In genomic region chr10:78178940-78179339, GRCh38 we compare ENCODE assay signal across 13 cellular contexts.
DNase-seq lines count a peak whose midpoint lies in the region; ATAC-seq and TF ChIP-seq lines count a peak whose summit lies in the region.
"Had no signal": no experiment of that assay in that cellular context is flagged by ENCODE, and none has a peak within 500 bp of the region (broad histone marks: within the 10 kb centered on the region; RNA-seq: fewer than 3 reads in every experiment).

No MANE protein-coding gene starts in this region.

- no peak overlapping the region for H3K27ac Mint-ChIP-seq in endodermal cell
- no peak overlapping the region for H3K27ac Mint-ChIP-seq in activated naive CD8-positive, alpha-beta T cell treated with anti-CD3 and anti-CD28 coated beads, Interleukin-2, amount 50 U/mL, for 24 hours
- H3K27ac Mint-ChIP-seq: activated B cell treated with CpG ODN at 0.5 μM for 24 hours had no signal

- H3K36me3 Mint-ChIP-seq in endodermal cell (ENCODE audit: low read depth), result no peaks in the 10 kb centered on the region
- no peaks in the 10 kb centered on the region for H3K36me3 Mint-ChIP-seq in activated naive CD8-positive, alpha-beta T cell treated with anti-CD3 and anti-CD28 coated beads, Interleukin-2, amount 50 U/mL, for 24 hours (ENCODE audit: low read depth)

- H3K27me3 ChIP-seq in endodermal cell (ENCODE audit: control insufficient read depth, insufficient read depth, low read length, poor library complexity, severe bottlenecking), result no peaks in the 10 kb centered on the region
- H3K27me3 ChIP-seq: neutrophil had no signal

- peaks cover 26% of the 10 kb centered on the region for H3K4me1 Mint-ChIP-seq in endodermal cell
- no peaks in the 10 kb centered on the region for H3K4me1 Mint-ChIP-seq in activated naive CD8-positive, alpha-beta T cell treated with anti-CD3 and anti-CD28 coated beads, Interleukin-2, amount 50 U/mL, for 24 hours
- H3K4me1 Mint-ChIP-seq: activated B cell treated with CpG ODN at 0.5 μM for 24 hours had no signal

- H3K9me3 ChIP-seq in endodermal cell (ENCODE audit: control insufficient read depth, low read length) (no peaks in the 10 kb centered on the region), mucosa of descending colon (no peaks in the 10 kb centered on the region)
- H3K9me3 ChIP-seq: neutrophil had no signal

- DNase-seq in EH (ENCODE audit: low read depth), result peak; percentile 56
- peak; percentile 26 for DNase-seq in M059J (ENCODE audit: low read depth)
- DNase-seq in endodermal cell, result peak; percentile 81
- DNase-seq in mucosa of descending colon, result peak in 1 of 3 donors; percentile 8
- DNase-seq in NCI-H526 (lab: John Stamatoyannopoulos, UW), result no peak
- DNase-seq in activated naive CD8-positive, alpha-beta T cell treated with anti-CD3 and anti-CD28 coated beads, Interleukin-2, amount 50 U/mL, for 24 hours, result no peak
- DNase-seq: activated B cell treated with CpG ODN at 0.5 μM for 24 hours; activated T-cell treated with anti-CD3 and anti-CD28 coated beads, Interleukin-2, amount 50 U/mL, for 48 hours; cerebellar nuclear complex; NCI-H446 had no signal

- no peak overlapping the region for H3K27ac ChIP-seq in endodermal cell (ENCODE audit: low read depth, low read length)
- H3K27ac ChIP-seq: neutrophil had no signal

- H3K36me3 ChIP-seq in endodermal cell (ENCODE audit: control insufficient read depth, insufficient read depth, low read length) (no peaks in the 10 kb centered on the region), mucosa of descending colon (ENCODE audit: low read depth) (no peaks in the 10 kb centered on the region)
- H3K36me3 ChIP-seq: neutrophil had no signal

- H3K4me3 Mint-ChIP-seq in endodermal cell, result no peak overlapping the region
- no peak overlapping the region for H3K4me3 Mint-ChIP-seq in activated naive CD8-positive, alpha-beta T cell treated with anti-CD3 and anti-CD28 coated beads, Interleukin-2, amount 50 U/mL, for 24 hours
- H3K4me3 Mint-ChIP-seq: activated B cell treated with CpG ODN at 0.5 μM for 24 hours had no signal

- peaks cover 20% of the 10 kb centered on the region for H3K27me3 Mint-ChIP-seq in endodermal cell (ENCODE audit: insufficient read depth)
- no peaks in the 10 kb centered on the region for H3K27me3 Mint-ChIP-seq in activated naive CD8-positive, alpha-beta T cell treated with anti-CD3 and anti-CD28 coated beads, Interleukin-2, amount 50 U/mL, for 24 hours

- H3K4me1 ChIP-seq in endodermal cell (ENCODE audit: control insufficient read depth, insufficient read depth, low read length), result peaks cover 11% of the 10 kb centered on the region
- no peaks in the 10 kb centered on the region for H3K4me1 ChIP-seq in mucosa of descending colon (ENCODE audit: low read depth)

- intact Hi-C loops in mucosa of descending colon (cut with DNase I, micrococcal nuclease), result no loop called here

- 63 to 70% methylated on average over 5 to 7 of the region's 7 CpGs for WGBS in endodermal cell (ENCODE audit: insufficient coverage in 1 of 2, insufficient read length in 1 of 2), 2 experiments

- H3K9me3 Mint-ChIP-seq in endodermal cell, result no peaks in the 10 kb centered on the region
- H3K9me3 Mint-ChIP-seq in activated naive CD8-positive, alpha-beta T cell treated with anti-CD3 and anti-CD28 coated beads, Interleukin-2, amount 50 U/mL, for 24 hours, result no peaks in the 10 kb centered on the region
- H3K9me3 Mint-ChIP-seq: activated B cell treated with CpG ODN at 0.5 μM for 24 hours had no signal

- ATAC-seq in mucosa of descending colon (peak; percentile 25), GM18867 (IDR thresholded peaks at IDR 0.05; ENCODE audit: unreplicated experiment) (no peak), HG02973 (IDR thresholded peaks at IDR 0.05; ENCODE audit: unreplicated experiment) (no peak)
- no peak for ATAC-seq in activated naive CD8-positive, alpha-beta T cell treated with anti-CD3 and anti-CD28 coated beads, Interleukin-2, amount 50 U/mL, for 24 hours

- no peak for TF ChIP-seq CTCF in endodermal cell (conservative IDR thresholded peaks at IDR 0.05)
- TF ChIP-seq CTCF in mucosa of descending colon (IDR thresholded peaks at IDR 0.05), result no peak

- H3K4me3 ChIP-seq in endodermal cell (ENCODE audit: low read length) (no peak overlapping the region), mucosa of descending colon (no peak overlapping the region)

- no peak overlapping the region for H3K9ac ChIP-seq in endodermal cell (ENCODE audit: extremely low read depth, low read length, poor library complexity, severe bottlenecking)

Comparison
In these comparisons a context has a peak if more than half of its experiments do, and no peak if none do; other contexts are left out.
1. DNase-seq: peak in EH (single experiment), M059J (single experiment) and endodermal cell (single experiment); none in NCI-H526 (0 of 2) and activated naive CD8-positive, alpha-beta T cell treated with anti-CD3 and anti-CD28 coated beads, Interleukin-2, amount 50 U/mL, for 24 hours (single experiment).